22 cellular contexts compared by ENCODE assay signal in genomic region chr2:99205491-99205890, GRCh38. TPM values are rescaled to one million over a fixed set of nuclear protein-coding genes. Genes with fewer than 3 reads are reported as not detected.
"Had no signal": no experiment of that assay in that cellular context is flagged by ENCODE, and none has a peak within 500 bp of the region (broad histone marks: within the 10 kb centered on the region; RNA-seq: fewer than 3 reads in every experiment).

No MANE protein-coding gene starts in this region.

- H3K79me2 ChIP-seq: parathyroid adenoma had no signal

- H3K36me3 ChIP-seq: ascending aorta, breast epithelium, neutrophil, thyroid gland, uterus had no signal

- H3K27ac ChIP-seq: ascending aorta, breast epithelium, neutrophil, parathyroid adenoma, thyroid gland, uterus had no signal

- H3K27me3 Mint-ChIP-seq: activated naive CD4-positive, alpha-beta T cell treated with anti-CD3 and anti-CD28 coated beads, Interleukin-2, amount 10 ng/mL, durations not matched to agents 7 days and 5 days; dendritic cell treated with granulocyte-macrophage colony-stimulating factor and Interleukin-4, amounts not matched to agents 40 ng/mL and 50 ng/mL, for 4 days; effector memory CD8-positive, alpha-beta T cell; stimulated activated memory B cell treated with anti-CD40 and anti-IgM and Interleukin-4, amounts not matched to agents 10 μg/mL and 1 μg/mL and 100 μg/mL, for 72 hours had no signal

- H3K4me1 ChIP-seq: ascending aorta, breast epithelium, parathyroid adenoma, thyroid gland, uterus had no signal

- H3K9me3 ChIP-seq: ascending aorta, neutrophil, thyroid gland, uterus had no signal

- H3K27ac Mint-ChIP-seq: activated T-helper 2 cell treated with anti-CD3 and anti-CD28 coated beads, Interferon-gamma antibody, Interleukin-2, Interleukin-4, amounts not matched to agents 10 μg/mL and 5 μg/mL and 100 μg/mL, durations not matched to agents 14 hours and 24 hours and 36 hours; dendritic cell treated with granulocyte-macrophage colony-stimulating factor and Interleukin-4, amounts not matched to agents 40 ng/mL and 50 ng/mL, for 4 days; effector memory CD8-positive, alpha-beta T cell; natural killer cell; stimulated activated memory B cell treated with anti-CD40 and anti-IgM and Interleukin-4, amounts not matched to agents 10 μg/mL and 1 μg/mL and 100 μg/mL, for 72 hours had no signal

- H3K4me3 ChIP-seq: ascending aorta, breast epithelium, thyroid gland, uterus had no signal

- H3K4me1 Mint-ChIP-seq: stimulated activated memory B cell treated with anti-CD40 and anti-IgM and Interleukin-4, amounts not matched to agents 10 μg/mL and 1 μg/mL and 100 μg/mL, for 72 hours had no signal

- ATAC-seq: effector memory CD8-positive, alpha-beta T cell; left ventricle myocardium superior; natural killer cell; stimulated activated memory B cell treated with anti-CD40 and anti-IgM and Interleukin-4, amounts not matched to agents 10 μg/mL and 1 μg/mL and 100 μg/mL, for 72 hours had no signal

- H3K4me3 Mint-ChIP-seq: activated naive CD4-positive, alpha-beta T cell treated with anti-CD3 and anti-CD28 coated beads, Interleukin-2, amount 10 ng/mL, durations not matched to agents 7 days and 5 days; dendritic cell treated with granulocyte-macrophage colony-stimulating factor and Interleukin-4, amounts not matched to agents 40 ng/mL and 50 ng/mL, for 4 days; effector memory CD8-positive, alpha-beta T cell; natural killer cell; stimulated activated memory B cell treated with anti-CD40 and anti-IgM and Interleukin-4, amounts not matched to agents 10 μg/mL and 1 μg/mL and 100 μg/mL, for 72 hours had no signal

- H2AFZ ChIP-seq: parathyroid adenoma had no signal

- H3K9me3 Mint-ChIP-seq: effector memory CD8-positive, alpha-beta T cell had no signal

- H3K9ac ChIP-seq: parathyroid adenoma had no signal

- H3K27me3 ChIP-seq: ascending aorta, breast epithelium, neutrophil, thyroid gland, uterus had no signal

- DNase-seq: activated CD4-positive, CD25-positive, alpha-beta regulatory T cell treated with anti-CD3 and anti-CD28 coated beads, Interleukin-2, amount 50 U/mL, for 72 hours; activated naive CD4-positive, alpha-beta T cell treated with anti-CD3 and anti-CD28 coated beads, Interleukin-2, amount 10 ng/mL, durations not matched to agents 7 days and 5 days; activated T-cell treated with anti-CD3 and anti-CD28 coated beads for 4 hours; cerebellar nuclear complex; effector memory CD8-positive, alpha-beta T cell; kidney glomerular epithelial cell; left ventricle myocardium superior; mesenchymal stem cell; natural killer cell; stimulated activated CD4-positive, alpha-beta T cell treated with anti-CD3 and anti-CD28 coated beads, Interleukin-2, amount 100 ng/mL, for 48 hours; T1000; thyroid gland; uterus had no signal

RNA-seq across cellular contexts. Expression of gene LYG2, which starts 50.0 kb away (rescaled TPM):
- total RNA-seq: activated CD8-positive, alpha-beta memory T cell treated with anti-CD3 and anti-CD28 coated beads for 36 hours; activated T-helper 2 cell treated with anti-CD3 and anti-CD28 coated beads, Interferon-gamma antibody, Interleukin-2, Interleukin-4, amounts not matched to agents 10 μg/mL and 5 μg/mL and 100 μg/mL, durations not matched to agents 14 hours and 24 hours and 36 hours; ascending aorta; breast epithelium; left ventricle myocardium superior; natural killer cell; skeletal muscle tissue; thyroid gland; uterus had no signal

RNA-seq across cellular contexts. Expression of gene LIPT1, which starts 50.7 kb away (rescaled TPM):
- total RNA-seq: ascending aorta had no signal

RNA-seq across cellular contexts. Expression of gene TSGA10, which starts 50.7 kb away (rescaled TPM):
- total RNA-seq: ascending aorta had no signal
